In the genomic region with DNA sequence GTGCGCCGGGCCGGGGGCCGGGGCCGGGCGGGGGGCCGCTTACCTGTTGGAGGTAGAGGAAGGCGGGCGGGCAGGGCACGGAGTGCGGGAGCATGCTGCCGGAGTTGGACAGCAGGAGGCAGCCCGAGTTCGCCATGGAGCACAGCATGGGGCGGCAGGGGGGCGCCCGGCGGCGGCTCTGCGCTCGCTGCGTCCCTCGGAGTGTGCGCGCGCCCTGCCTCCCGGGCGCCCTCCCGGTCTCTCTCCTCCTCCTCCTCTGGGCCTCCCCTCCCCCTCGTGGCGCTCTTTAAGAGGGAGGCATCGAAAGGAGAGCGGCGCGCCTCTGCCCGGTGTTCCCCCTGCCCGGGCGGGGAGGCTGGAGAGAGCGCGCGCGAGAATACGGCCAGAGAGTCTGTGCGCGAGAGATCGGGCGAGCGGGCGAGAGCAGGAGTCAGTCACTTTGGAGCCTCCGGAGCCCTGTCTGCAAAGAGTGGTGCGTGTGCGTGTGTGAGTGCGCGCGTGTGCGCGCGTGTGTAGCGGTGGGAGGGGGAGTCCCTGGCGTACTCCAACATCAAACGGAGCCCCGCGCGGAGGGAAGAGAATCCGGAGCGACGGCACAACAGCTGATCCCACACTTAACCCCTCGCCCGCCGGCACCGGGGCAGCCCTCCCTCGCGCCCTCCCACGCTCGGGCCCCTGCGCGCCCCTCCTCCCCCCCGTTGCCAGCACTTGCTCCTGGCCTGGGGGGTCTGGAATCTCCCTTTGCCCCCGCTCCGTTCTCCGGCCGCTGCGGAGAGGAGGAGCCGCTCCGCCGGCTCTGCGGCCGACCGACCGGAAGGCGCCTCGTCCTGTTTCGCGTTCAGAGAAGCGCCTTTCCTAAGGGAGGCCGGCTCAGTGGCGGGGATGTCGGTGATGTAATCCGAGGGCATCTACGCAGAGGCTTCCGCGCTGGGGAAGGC, we compare ENCODE assay signal across 10 cellular contexts.
DNase-seq lines count a peak whose midpoint lies in the region; ATAC-seq and TF ChIP-seq lines count a peak whose summit lies in the region.
"Had no signal": no experiment of that assay in that cellular context is flagged by ENCODE, and none has a peak within 500 bp of the region (broad histone marks: within the 10 kb centered on the region; RNA-seq: fewer than 3 reads in every experiment).

No MANE protein-coding gene starts in this region.

- peaks cover 0 to 68% (median 2%) of the 10 kb centered on the region in 11 experiments; a peak in 13 of 22 replicates for H4K20me1 ChIP-seq in BLaER1 treated with 17β-estradiol and CSF1 and Interleukin-3, amounts not matched to agents 10 nM and 100 nM
- H4K20me1 ChIP-seq in PC-3 (ENCODE audit: low read length): no peaks in the 10 kb centered on the region

- peak overlapping the region in 5 of 11 experiments; percentile 3 to 50 (median 28); a peak in 5 of 22 replicates for H3K27ac ChIP-seq in BLaER1 treated with 17β-estradiol and CSF1 and Interleukin-3, amounts not matched to agents 10 nM and 100 nM
- H3K27ac ChIP-seq in PC-3 (ENCODE audit: low read length): no peak overlapping the region
- H3K27ac ChIP-seq: skin epidermis, tibial nerve had no signal

- intact Hi-C loops in PC-3 (cut with micrococcal nuclease): no loop called here
- intact Hi-C loops in activated T-helper 2 cell treated with anti-CD3 and anti-CD28 coated beads, Interferon-gamma antibody, Interleukin-2, Interleukin-4, amounts not matched to agents 10 μg/mL and 5 μg/mL and 100 μg/mL, durations not matched to agents 14 hours and 24 hours and 36 hours (cut with micrococcal nuclease): no loop called here

- H3K27ac Mint-ChIP-seq in memory B cell: no peak overlapping the region
- H3K27ac Mint-ChIP-seq in activated T-helper 2 cell treated with anti-CD3 and anti-CD28 coated beads, Interferon-gamma antibody, Interleukin-2, Interleukin-4, amounts not matched to agents 10 μg/mL and 5 μg/mL and 100 μg/mL, durations not matched to agents 14 hours and 24 hours and 36 hours: no peak overlapping the region

- ATAC-seq in memory B cell (ENCODE audit: low read depth) (no peak), HG03139 (IDR thresholded peaks at IDR 0.05; ENCODE audit: unreplicated experiment) (no peak), PC-3 (no peak)

- peaks cover 23% of the 10 kb centered on the region for H3K27me3 Mint-ChIP-seq in memory B cell
- H3K27me3 Mint-ChIP-seq in activated T-helper 2 cell treated with anti-CD3 and anti-CD28 coated beads, Interferon-gamma antibody, Interleukin-2, Interleukin-4, amounts not matched to agents 10 μg/mL and 5 μg/mL and 100 μg/mL, durations not matched to agents 14 hours and 24 hours and 36 hours (ENCODE audit: low read depth): peaks cover 34% of the 10 kb centered on the region

- H3K36me3 Mint-ChIP-seq in memory B cell: no peaks in the 10 kb centered on the region
- no peaks in the 10 kb centered on the region for H3K36me3 Mint-ChIP-seq in activated T-helper 2 cell treated with anti-CD3 and anti-CD28 coated beads, Interferon-gamma antibody, Interleukin-2, Interleukin-4, amounts not matched to agents 10 μg/mL and 5 μg/mL and 100 μg/mL, durations not matched to agents 14 hours and 24 hours and 36 hours (ENCODE audit: low read depth)

- peak overlapping the region; percentile 85 to 99 (median 96) for H3K4me2 ChIP-seq in BLaER1 treated with 17β-estradiol and CSF1 and Interleukin-3, amounts not matched to agents 10 nM and 100 nM
- H3K4me2 ChIP-seq in PC-3 (ENCODE audit: low read length): no peak overlapping the region

- POLR2A ChIA-PET in PC-3 (lab: Charles Lee; ENCODE audit: unreplicated experiment): no interaction called here

- H3K4me3 Mint-ChIP-seq in memory B cell: peak overlapping the region; percentile 63
- H3K4me3 Mint-ChIP-seq in activated T-helper 2 cell treated with anti-CD3 and anti-CD28 coated beads, Interferon-gamma antibody, Interleukin-2, Interleukin-4, amounts not matched to agents 10 μg/mL and 5 μg/mL and 100 μg/mL, durations not matched to agents 14 hours and 24 hours and 36 hours (ENCODE audit: low read depth): no peak overlapping the region

- no peaks in the 10 kb centered on the region for H3K36me3 ChIP-seq in BLaER1 treated with 17β-estradiol and CSF1 and Interleukin-3, amounts not matched to agents 10 nM and 100 nM
- H3K36me3 ChIP-seq in H7 (replicated peaks; ENCODE audit: control insufficient read depth, insufficient read depth, low read length) (no peaks in the 10 kb centered on the region; the same call in 1 of the 2 replicates), PC-3 (ENCODE audit: low read depth, low read length) (no peaks in the 10 kb centered on the region)
- H3K36me3 ChIP-seq: tibial nerve had no signal

- peak overlapping the region; percentile 38 to 72 (median 60) for H3K4me3 ChIP-seq in BLaER1 treated with 17β-estradiol and CSF1 and Interleukin-3, amounts not matched to agents 10 nM and 100 nM
- H3K4me3 ChIP-seq in H7 (ENCODE audit: insufficient read depth, low read depth, low read length) (peak overlapping the region; percentile 80), PC-3 (ENCODE audit: low read length) (no peak overlapping the region)
- H3K4me3 ChIP-seq: skin epidermis, tibial nerve had no signal

- H3K9me2 ChIP-seq in PC-3 (replicated peaks; ENCODE audit: low read length): no peaks in the 10 kb centered on the region

- no peaks in the 10 kb centered on the region for H3F3A ChIP-seq in PC-3 (ENCODE audit: low read length, unreplicated experiment)

- H3K4me1 ChIP-seq in BLaER1 treated with 17β-estradiol and CSF1 and Interleukin-3, amounts not matched to agents 10 nM and 100 nM: peaks cover 17 to 41% (median 32%) of the 10 kb centered on the region in 10 experiments
- no peaks in the 10 kb centered on the region for H3K4me1 ChIP-seq in PC-3 (ENCODE audit: insufficient read depth, low read length)

- H3K9me3 Mint-ChIP-seq in memory B cell: no peaks in the 10 kb centered on the region
- H3K9me3 Mint-ChIP-seq in activated T-helper 2 cell treated with anti-CD3 and anti-CD28 coated beads, Interferon-gamma antibody, Interleukin-2, Interleukin-4, amounts not matched to agents 10 μg/mL and 5 μg/mL and 100 μg/mL, durations not matched to agents 14 hours and 24 hours and 36 hours: no peaks in the 10 kb centered on the region

- H2AFZ ChIP-seq in PC-3 (ENCODE audit: low read length): no peak overlapping the region

- DNase-seq in H7 (peak; percentile 98), memory B cell (ENCODE audit: low spot score in 2 of 2) (no peak), PC-3 (no peak), foreskin melanocyte (no peak)
- peak; percentile 28 to 38 for DNase-seq in activated T-cell treated with anti-CD3 and anti-CD28 coated beads, Interleukin-2, amount 50 U/mL, for 48 hours
- no peak for DNase-seq in activated T-helper 2 cell treated with anti-CD3 and anti-CD28 coated beads, Interferon-gamma antibody, Interleukin-2, Interleukin-4, amounts not matched to agents 10 μg/mL and 5 μg/mL and 100 μg/mL, durations not matched to agents 14 hours and 24 hours and 36 hours (ENCODE audit: low spot score)

- no peak for TF ChIP-seq CTCF in PC-3 (conservative IDR thresholded peaks at IDR 0.05; ENCODE audit: low read depth, low read length)

- peaks cover 3% of the 10 kb centered on the region for H3K4me1 Mint-ChIP-seq in memory B cell
- no peaks in the 10 kb centered on the region for H3K4me1 Mint-ChIP-seq in activated T-helper 2 cell treated with anti-CD3 and anti-CD28 coated beads, Interferon-gamma antibody, Interleukin-2, Interleukin-4, amounts not matched to agents 10 μg/mL and 5 μg/mL and 100 μg/mL, durations not matched to agents 14 hours and 24 hours and 36 hours (ENCODE audit: low read depth)

- H3K9ac ChIP-seq in BLaER1 treated with 17β-estradiol and CSF1 and Interleukin-3, amounts not matched to agents 10 nM and 100 nM: peak overlapping the region in 9 of 11 experiments; percentile 38 to 70 (median 58); a peak in 16 of 22 replicates
- H3K9ac ChIP-seq in PC-3 (ENCODE audit: low read length): no peak overlapping the region

- no peaks in the 10 kb centered on the region for H3K9me3 ChIP-seq in BLaER1 treated with 17β-estradiol and CSF1 and Interleukin-3, amounts not matched to agents 10 nM and 100 nM (replicated peaks in 1 of 11)
- H3K9me3 ChIP-seq in PC-3 (ENCODE audit: low read length): no peaks in the 10 kb centered on the region

- peaks cover 74 to 100% (median 98%) of the 10 kb centered on the region in 11 experiments for H3K27me3 ChIP-seq in BLaER1 treated with 17β-estradiol and CSF1 and Interleukin-3, amounts not matched to agents 10 nM and 100 nM
- H3K27me3 ChIP-seq in H7 (ENCODE audit: control insufficient read depth, insufficient read depth, low read length) (peaks cover 22% of the 10 kb centered on the region), PC-3 (ENCODE audit: low read length) (peaks cover 95% of the 10 kb centered on the region)

- BruUV-seq in PC-3 (replicated peaks; lab: Mats Ljungman, UMichigan): no TSS peak

- no peaks in the 10 kb centered on the region for H3K79me2 ChIP-seq in PC-3 (ENCODE audit: low read length)

- CTCF ChIA-PET in PC-3 (lab: Charles Lee): no interaction called here

Comparison
In these comparisons a context has a peak if more than half of its experiments do, and no peak if none do; other contexts are left out.
1. DNase-seq: peak in H7 (single experiment) and activated T-cell treated with anti-CD3 and anti-CD28 coated beads, Interleukin-2, amount 50 U/mL, for 48 hours (2 of 2); none in memory B cell (0 of 2), PC-3 (single experiment), foreskin melanocyte (single experiment) and activated T-helper 2 cell treated with anti-CD3 and anti-CD28 coated beads, Interferon-gamma antibody, Interleukin-2, Interleukin-4, amounts not matched to agents 10 μg/mL and 5 μg/mL and 100 μg/mL, durations not matched to agents 14 hours and 24 hours and 36 hours (single experiment).